1 cellular context compared by ENCODE assay signal in genomic region chr3:180989291-180990163, GRCh38.
TF ChIP-seq lines count a peak whose summit lies in the region.

Gene DNAJC19 (minus strand): TSS chr3:180989736. CDS start chr3:180989602, 134 bp downstream.

TF ChIP-seq in GM12878, 131 proteins besides CTCF, POLR2A, EP300 and RAD21 (continued from another document and continues in another):
- TF ChIP-seq E4F1 (IDR thresholded peaks at IDR 0.05; ENCODE audit: borderline replicate concordance, partially characterized antibody), result peak; percentile 100
- no peak for TF ChIP-seq NFIC (IDR thresholded peaks at IDR 0.05; ENCODE audit: low read depth, low read length)
- TF ChIP-seq EGR1 (IDR thresholded peaks at IDR 0.05; ENCODE audit: borderline replicate concordance in 1 of 2, low read depth in 2 of 2, low read length in 2 of 2), result no peak
- no peak for TF ChIP-seq ZNF592 (IDR thresholded peaks at IDR 0.05)
- TF ChIP-seq CHD2 (IDR thresholded peaks at IDR 0.05; ENCODE audit: borderline replicate concordance, low read depth, low read length), result peak; percentile 76
- TF ChIP-seq NBN (IDR thresholded peaks at IDR 0.05), result peak; percentile 74; the same call in 1 of the 2 replicates
- TF ChIP-seq POLR2AphosphoS2 (IDR thresholded peaks at IDR 0.05; ENCODE audit: low read depth, low read length), result peak; percentile 79; the same call in 1 of the 2 replicates
- TF ChIP-seq IKZF1 (conservative IDR thresholded peaks at IDR 0.05), result peak; percentile 91
- no peak for TF ChIP-seq ESRRA (IDR thresholded peaks at IDR 0.05; ENCODE audit: low read length)
- TF ChIP-seq ASH2L (IDR thresholded peaks at IDR 0.05; ENCODE audit: borderline replicate concordance, low read depth), result no peak
- no peak for TF ChIP-seq MTA2 (IDR thresholded peaks at IDR 0.05; ENCODE audit: low read depth)
- peak; percentile 38 for TF ChIP-seq SIX5 (IDR thresholded peaks at IDR 0.05; ENCODE audit: low read depth, low read length, severe bottlenecking)
- TF ChIP-seq CBFB (IDR thresholded peaks at IDR 0.05; ENCODE audit: low read depth), result peak; percentile 52; the same call in 1 of the 2 replicates
- no peak for TF ChIP-seq CUX1 (IDR thresholded peaks at IDR 0.05; ENCODE audit: insufficient replicate concordance, low read depth, low read length)
- peak; percentile 50; the same call in 1 of the 2 replicates for TF ChIP-seq TCF12 (IDR thresholded peaks at IDR 0.05; ENCODE audit: low read depth, low read length)
- TF ChIP-seq IRF4 (IDR thresholded peaks at IDR 0.05; ENCODE audit: low read depth, low read length), result 0 out of 2 replicates have a peak, but pooled peaks have one; percentile 29
- peak; percentile 82; the same call in 1 of the 2 replicates for TF ChIP-seq LARP7 (IDR thresholded peaks at IDR 0.05)
- TF ChIP-seq RUNX3 (IDR thresholded peaks at IDR 0.05; ENCODE audit: low read length), result peak; percentile 86
- TF ChIP-seq SREBF2 (IDR thresholded peaks at IDR 0.05; ENCODE audit: low read length), result no peak
- no peak for TF ChIP-seq CEBPB (IDR thresholded peaks at IDR 0.05; ENCODE audit: borderline replicate concordance in 1 of 2, low read depth in 2 of 2, low read length in 2 of 2)
- no peak for TF ChIP-seq MYB (IDR thresholded peaks at IDR 0.05; ENCODE audit: borderline replicate concordance, low read depth, low read length)
- no peak for TF ChIP-seq SMAD1 (IDR thresholded peaks at IDR 0.05; ENCODE audit: low read depth, partially characterized antibody)
- no peak for TF ChIP-seq ZNF687 (IDR thresholded peaks at IDR 0.05)
- no peak for TF ChIP-seq EZH2 (IDR thresholded peaks at IDR 0.05; ENCODE audit: borderline replicate concordance, control insufficient read depth, low read depth, low read length)
- TF ChIP-seq MXI1 (IDR thresholded peaks at IDR 0.05; ENCODE audit: low read depth, low read length), result peak; percentile 76; the same call in 1 of the 2 replicates
- TF ChIP-seq, protein P1, sequence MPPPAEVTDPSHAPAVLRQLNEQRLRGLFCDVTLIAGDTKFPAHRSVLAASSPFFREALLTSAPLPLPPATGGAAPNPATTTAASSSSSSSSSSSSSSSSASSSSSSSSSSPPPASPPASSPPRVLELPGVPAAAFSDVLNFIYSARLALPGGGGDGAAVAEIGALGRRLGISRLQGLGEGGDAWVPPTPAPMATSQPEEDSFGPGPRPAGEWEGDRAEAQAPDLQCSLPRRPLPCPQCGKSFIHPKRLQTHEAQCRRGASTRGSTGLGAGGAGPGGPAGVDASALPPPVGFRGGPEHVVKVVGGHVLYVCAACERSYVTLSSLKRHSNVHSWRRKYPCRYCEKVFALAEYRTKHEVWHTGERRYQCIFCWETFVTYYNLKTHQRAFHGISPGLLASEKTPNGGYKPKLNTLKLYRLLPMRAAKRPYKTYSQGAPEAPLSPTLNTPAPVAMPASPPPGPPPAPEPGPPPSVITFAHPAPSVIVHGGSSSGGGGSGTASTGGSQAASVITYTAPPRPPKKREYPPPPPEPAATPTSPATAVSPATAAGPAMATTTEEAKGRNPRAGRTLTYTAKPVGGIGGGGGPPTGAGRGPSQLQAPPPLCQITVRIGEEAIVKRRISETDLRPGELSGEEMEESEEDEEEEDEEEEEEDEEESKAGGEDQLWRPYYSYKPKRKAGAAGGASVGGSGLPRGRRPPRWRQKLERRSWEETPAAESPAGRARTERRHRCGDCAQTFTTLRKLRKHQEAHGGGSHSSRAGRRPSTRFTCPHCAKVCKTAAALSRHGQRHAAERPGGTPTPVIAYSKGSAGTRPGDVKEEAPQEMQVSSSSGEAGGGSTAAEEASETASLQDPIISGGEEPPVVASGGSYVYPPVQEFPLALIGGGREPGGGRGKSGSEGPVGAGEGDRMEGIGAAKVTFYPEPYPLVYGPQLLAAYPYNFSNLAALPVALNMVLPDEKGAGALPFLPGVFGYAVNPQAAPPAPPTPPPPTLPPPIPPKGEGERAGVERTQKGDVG (CRISPR knock-in tag; IDR thresholded peaks at IDR 0.05), result no peak
- peak; percentile 75 to 81 for TF ChIP-seq IKZF2 (IDR thresholded peaks at IDR 0.05)
- TF ChIP-seq, protein P2, sequence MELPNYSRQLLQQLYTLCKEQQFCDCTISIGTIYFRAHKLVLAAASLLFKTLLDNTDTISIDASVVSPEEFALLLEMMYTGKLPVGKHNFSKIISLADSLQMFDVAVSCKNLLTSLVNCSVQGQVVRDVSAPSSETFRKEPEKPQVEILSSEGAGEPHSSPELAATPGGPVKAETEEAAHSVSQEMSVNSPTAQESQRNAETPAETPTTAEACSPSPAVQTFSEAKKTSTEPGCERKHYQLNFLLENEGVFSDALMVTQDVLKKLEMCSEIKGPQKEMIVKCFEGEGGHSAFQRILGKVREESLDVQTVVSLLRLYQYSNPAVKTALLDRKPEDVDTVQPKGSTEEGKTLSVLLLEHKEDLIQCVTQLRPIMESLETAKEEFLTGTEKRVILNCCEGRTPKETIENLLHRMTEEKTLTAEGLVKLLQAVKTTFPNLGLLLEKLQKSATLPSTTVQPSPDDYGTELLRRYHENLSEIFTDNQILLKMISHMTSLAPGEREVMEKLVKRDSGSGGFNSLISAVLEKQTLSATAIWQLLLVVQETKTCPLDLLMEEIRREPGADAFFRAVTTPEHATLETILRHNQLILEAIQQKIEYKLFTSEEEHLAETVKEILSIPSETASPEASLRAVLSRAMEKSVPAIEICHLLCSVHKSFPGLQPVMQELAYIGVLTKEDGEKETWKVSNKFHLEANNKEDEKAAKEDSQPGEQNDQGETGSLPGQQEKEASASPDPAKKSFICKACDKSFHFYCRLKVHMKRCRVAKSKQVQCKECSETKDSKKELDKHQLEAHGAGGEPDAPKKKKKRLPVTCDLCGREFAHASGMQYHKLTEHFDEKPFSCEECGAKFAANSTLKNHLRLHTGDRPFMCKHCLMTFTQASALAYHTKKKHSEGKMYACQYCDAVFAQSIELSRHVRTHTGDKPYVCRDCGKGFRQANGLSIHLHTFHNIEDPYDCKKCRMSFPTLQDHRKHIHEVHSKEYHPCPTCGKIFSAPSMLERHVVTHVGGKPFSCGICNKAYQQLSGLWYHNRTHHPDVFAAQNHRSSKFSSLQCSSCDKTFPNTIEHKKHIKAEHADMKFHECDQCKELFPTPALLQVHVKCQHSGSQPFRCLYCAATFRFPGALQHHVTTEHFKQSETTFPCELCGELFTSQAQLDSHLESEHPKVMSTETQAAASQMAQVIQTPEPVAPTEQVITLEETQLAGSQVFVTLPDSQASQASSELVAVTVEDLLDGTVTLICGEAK (IDR thresholded peaks at IDR 0.05; ENCODE audit: borderline replicate concordance), result peak; percentile 64; the same call in 1 of the 2 replicates
- TF ChIP-seq SREBF1 (IDR thresholded peaks at IDR 0.05; ENCODE audit: low read length), result no peak
